ENCODE assay signal across 9 cellular contexts in the genomic region with DNA sequence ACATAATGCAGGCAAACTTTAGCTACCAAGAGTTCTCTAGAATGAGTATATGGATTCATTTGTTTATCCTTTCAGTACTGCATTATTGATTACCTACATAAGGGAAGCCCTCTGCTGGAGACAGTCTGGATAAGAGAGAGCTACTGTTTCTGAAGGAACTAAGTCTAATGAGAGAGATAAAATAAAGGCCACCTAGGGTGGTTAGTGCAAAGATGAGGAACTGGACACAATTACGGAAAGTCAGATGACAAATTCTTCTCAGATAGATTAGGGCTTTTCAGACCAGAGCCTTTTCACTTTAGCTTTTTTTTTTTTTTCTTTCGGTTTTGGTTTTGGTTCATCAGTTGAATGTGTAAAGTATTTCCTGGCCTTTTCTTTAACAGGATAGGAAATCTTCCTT. TPM values are rescaled to one million over a fixed set of nuclear protein-coding genes. Genes with fewer than 3 reads are reported as not detected.
DNase-seq lines count a peak whose midpoint lies in the region; ATAC-seq lines count a peak whose summit lies in the region.
"Had no signal": no experiment of that assay in that cellular context is flagged by ENCODE, and none has a peak within 500 bp of the region (broad histone marks: within the 10 kb centered on the region; RNA-seq: fewer than 3 reads in every experiment).

No MANE protein-coding gene starts in this region.

- intact Hi-C loops in activated T-helper 2 cell treated with anti-CD3 and anti-CD28 coated beads, Interferon-gamma antibody, Interleukin-2, Interleukin-4, amounts not matched to agents 10 μg/mL and 5 μg/mL and 100 μg/mL, durations not matched to agents 14 hours and 24 hours and 36 hours (cut with micrococcal nuclease): loop anchor here (2.0 to 5.0 kb wide), 2 partner anchors 31 to 219 kb away; a partner anchor contains a TSS

- no peaks in the 10 kb centered on the region for H3K27me3 Mint-ChIP-seq in CD8-positive, alpha-beta memory T cell
- H3K27me3 Mint-ChIP-seq in activated T-helper 2 cell treated with anti-CD3 and anti-CD28 coated beads, Interferon-gamma antibody, Interleukin-2, Interleukin-4, amounts not matched to agents 10 μg/mL and 5 μg/mL and 100 μg/mL, durations not matched to agents 14 hours and 24 hours and 36 hours (ENCODE audit: low read depth): no peaks in the 10 kb centered on the region

- CTCF ChIA-PET in CD8-positive, alpha-beta memory T cell (lab: Charles Lee): interaction anchor here (0.8 to 1.9 kb wide), 3 partner anchors 30 to 220 kb away, joined by 3 to 10 read pairs (median 3); a partner anchor contains a TSS

- peak overlapping the region; percentile 8 for H3K4me3 ChIP-seq in CD8-positive, alpha-beta memory T cell (ENCODE audit: low read length)

- no peaks in the 10 kb centered on the region for H3K9me3 ChIP-seq in CD8-positive, alpha-beta memory T cell (ENCODE audit: low read length)

- H3K4me1 Mint-ChIP-seq in CD8-positive, alpha-beta memory T cell: peaks cover 11 to 15% (median 12%) of the 10 kb centered on the region in 3 donors
- H3K4me1 Mint-ChIP-seq in activated T-helper 2 cell treated with anti-CD3 and anti-CD28 coated beads, Interferon-gamma antibody, Interleukin-2, Interleukin-4, amounts not matched to agents 10 μg/mL and 5 μg/mL and 100 μg/mL, durations not matched to agents 14 hours and 24 hours and 36 hours (ENCODE audit: low read depth): peaks cover 13% of the 10 kb centered on the region

- DNase-seq in CD8-positive, alpha-beta memory T cell: no peak
- no peak for DNase-seq in activated T-helper 2 cell treated with anti-CD3 and anti-CD28 coated beads, Interferon-gamma antibody, Interleukin-2, Interleukin-4, amounts not matched to agents 10 μg/mL and 5 μg/mL and 100 μg/mL, durations not matched to agents 14 hours and 24 hours and 36 hours (ENCODE audit: low spot score)
- no peak for DNase-seq in GDM1 (lab: John Stamatoyannopoulos, UW)
- DNase-seq in AG08396 (ENCODE audit: low spot score): no peak
- DNase-seq in A172 (ENCODE audit: low spot score): no peak
- no peak for DNase-seq in kidney glomerular epithelial cell (lab: John Stamatoyannopoulos, UW)
- DNase-seq: NCI-H2081 had no signal

- H3K27ac ChIP-seq in CD8-positive, alpha-beta memory T cell (ENCODE audit: low read depth, low read length): no peak overlapping the region

- POLR2A ChIA-PET in CD8-positive, alpha-beta memory T cell (lab: Charles Lee): interaction anchor here (2.5 kb wide), 1 partner anchor 31 kb away, joined by 16 read pairs; a partner anchor contains a TSS

- H3K4me3 Mint-ChIP-seq in CD8-positive, alpha-beta memory T cell: peak overlapping the region; percentile 64 to 81 (median 66)
- no peak overlapping the region for H3K4me3 Mint-ChIP-seq in activated T-helper 2 cell treated with anti-CD3 and anti-CD28 coated beads, Interferon-gamma antibody, Interleukin-2, Interleukin-4, amounts not matched to agents 10 μg/mL and 5 μg/mL and 100 μg/mL, durations not matched to agents 14 hours and 24 hours and 36 hours (ENCODE audit: low read depth)

- peak overlapping the region; percentile 34 to 92 (median 88) for H3K27ac Mint-ChIP-seq in CD8-positive, alpha-beta memory T cell
- H3K27ac Mint-ChIP-seq in activated T-helper 2 cell treated with anti-CD3 and anti-CD28 coated beads, Interferon-gamma antibody, Interleukin-2, Interleukin-4, amounts not matched to agents 10 μg/mL and 5 μg/mL and 100 μg/mL, durations not matched to agents 14 hours and 24 hours and 36 hours: peak overlapping the region; percentile 73

- peaks cover 10% of the 10 kb centered on the region for H3K4me1 ChIP-seq in CD8-positive, alpha-beta memory T cell (ENCODE audit: insufficient read depth, low read length)

- no peaks in the 10 kb centered on the region for H3K27me3 ChIP-seq in CD8-positive, alpha-beta memory T cell (ENCODE audit: insufficient read depth, low read length, poor library complexity, severe bottlenecking)

- no peaks in the 10 kb centered on the region for H3K9me3 Mint-ChIP-seq in CD8-positive, alpha-beta memory T cell
- H3K9me3 Mint-ChIP-seq in activated T-helper 2 cell treated with anti-CD3 and anti-CD28 coated beads, Interferon-gamma antibody, Interleukin-2, Interleukin-4, amounts not matched to agents 10 μg/mL and 5 μg/mL and 100 μg/mL, durations not matched to agents 14 hours and 24 hours and 36 hours: no peaks in the 10 kb centered on the region

- peak; percentile 73 for ATAC-seq in GM19372 (IDR thresholded peaks at IDR 0.05; ENCODE audit: low read depth, unreplicated experiment)
- ATAC-seq in HG03103 (IDR thresholded peaks at IDR 0.05; ENCODE audit: low read depth, unreplicated experiment): peak; percentile 67

- H3K36me3 ChIP-seq in CD8-positive, alpha-beta memory T cell (ENCODE audit: insufficient read depth, low read length): no peaks in the 10 kb centered on the region

- H3K36me3 Mint-ChIP-seq in CD8-positive, alpha-beta memory T cell: no peaks in the 10 kb centered on the region
- no peaks in the 10 kb centered on the region for H3K36me3 Mint-ChIP-seq in activated T-helper 2 cell treated with anti-CD3 and anti-CD28 coated beads, Interferon-gamma antibody, Interleukin-2, Interleukin-4, amounts not matched to agents 10 μg/mL and 5 μg/mL and 100 μg/mL, durations not matched to agents 14 hours and 24 hours and 36 hours (ENCODE audit: low read depth)

RNA-seq across cellular contexts. Expression of a gene that starts 31.3 kb away (rescaled TPM):
- 10 to 100 TPM; 22.7 to 24.7 TPM for total RNA-seq in CD8-positive, alpha-beta memory T cell
- polyA plus RNA-seq in CD8-positive, alpha-beta memory T cell: 33.0 TPM
- 26.6 and 28.1 TPM in 2 replicates for total RNA-seq in activated T-helper 2 cell treated with anti-CD3 and anti-CD28 coated beads, Interferon-gamma antibody, Interleukin-2, Interleukin-4, amounts not matched to agents 10 μg/mL and 5 μg/mL and 100 μg/mL, durations not matched to agents 14 hours and 24 hours and 36 hours
- 32.0 and 40.8 TPM in 2 replicates for total RNA-seq in A172 (2014; rRNA removed; shearing (Covaris generic))
